Comparison of ENCODE assay signal across 18 cellular contexts in the genomic region with DNA sequence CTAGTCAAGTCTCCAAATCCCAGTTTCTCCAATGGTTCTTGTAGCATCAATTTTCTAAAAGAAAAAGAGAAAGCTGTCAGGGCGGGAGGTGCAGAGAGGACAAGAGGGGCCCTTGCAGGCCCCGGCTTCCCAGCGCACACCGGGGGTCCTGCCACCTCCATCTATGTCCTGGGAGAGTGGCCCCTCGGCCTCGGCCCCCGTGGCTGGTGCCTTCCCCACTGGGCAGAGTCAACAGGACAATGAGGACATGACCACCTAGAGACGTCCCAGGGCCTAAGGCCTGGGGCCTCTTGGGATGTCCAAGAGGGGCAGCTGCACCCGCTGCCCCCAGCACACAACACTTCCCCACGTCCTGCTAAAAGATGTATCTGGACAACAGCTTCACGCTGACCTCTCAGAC. TPM values are rescaled to one million over a fixed set of nuclear protein-coding genes. Genes with fewer than 3 reads are reported as not detected.
A peak's percentile ranks its signal among the peaks of the same experiment; 100 is the strongest.
DNase-seq lines count a peak whose midpoint lies in the region; ATAC-seq and TF ChIP-seq lines count a peak whose summit lies in the region.
"Had no signal": no experiment of that assay in that cellular context is flagged by ENCODE, and none has a peak within 500 bp of the region (broad histone marks: within the 10 kb centered on the region; RNA-seq: fewer than 3 reads in every experiment).

No MANE protein-coding gene starts in this region.

- CTCF ChIA-PET in OCI-LY7 (lab: Charles Lee; ENCODE audit: unreplicated experiment) = no interaction called here
- CTCF ChIA-PET in mammary epithelial cell (lab: Charles Lee; ENCODE audit: low non-redundant PET) = no interaction called here
- CTCF ChIA-PET in activated CD8-positive, alpha-beta memory T cell treated with anti-CD3 and anti-CD28 coated beads, Interleukin-2, amount 10 ng/mL, durations not matched to agents 7 days and 5 days (lab: Charles Lee) = interaction anchor here (0.9 kb wide), 1 partner anchor 25 kb away, joined by 3 read pairs; no protein-coding TSS in a partner anchor

- BruUV-seq in OCI-LY7 (replicated peaks; lab: Mats Ljungman, UMichigan) (no TSS peak), mammary epithelial cell (replicated peaks; lab: Mats Ljungman, UMichigan) (no TSS peak)

- H4K20me1 ChIP-seq in BLaER1 = peaks cover 73% of the 10 kb centered on the region
- peaks cover 7% of the 10 kb centered on the region for H4K20me1 ChIP-seq in OCI-LY7 (ENCODE audit: insufficient read depth, low read length)
- H4K20me1 ChIP-seq in mammary epithelial cell (ENCODE audit: insufficient read depth, low read length) = no peaks in the 10 kb centered on the region

- H2AFZ ChIP-seq in OCI-LY7 (ENCODE audit: low read length) (no peak overlapping the region), parathyroid adenoma (no peak overlapping the region), mammary epithelial cell (ENCODE audit: low read depth, low read length) (no peak overlapping the region)
- H2AFZ ChIP-seq: GM23338 had no signal

- peak overlapping the region; percentile 43 for H3K27ac Mint-ChIP-seq in glutamatergic neuron (ENCODE audit: unreplicated experiment)
- H3K27ac Mint-ChIP-seq in activated CD8-positive, alpha-beta memory T cell treated with anti-CD3 and anti-CD28 coated beads, Interleukin-2, amount 10 ng/mL, durations not matched to agents 7 days and 5 days = no peak overlapping the region
- H3K27ac Mint-ChIP-seq: CD4-positive, alpha-beta T cell; GM23338 had no signal

- dilution Hi-C loops in mammary epithelial cell (cut with HindIII; ENCODE audit: low sequenced_read_pairs) = no loop called here

- H3K27me3 ChIP-seq in BLaER1 (no peaks in the 10 kb centered on the region), parathyroid adenoma (ENCODE audit: control insufficient read depth, insufficient read depth, low read length) (no peaks in the 10 kb centered on the region), mammary epithelial cell (ENCODE audit: insufficient read depth, low read length) (no peaks in the 10 kb centered on the region)

- TF ChIP-seq CTCF in OCI-LY7 (conservative IDR thresholded peaks at IDR 0.05; ENCODE audit: low read length) (no peak), glutamatergic neuron (IDR thresholded peaks at IDR 0.05; ENCODE audit: partially characterized antibody, unreplicated experiment) (no peak), parathyroid adenoma (IDR thresholded peaks at IDR 0.05) (no peak), mammary epithelial cell (conservative IDR thresholded peaks at IDR 0.05 in 1 of 2, IDR thresholded peaks at IDR 0.05 in 1 of 2; ENCODE audit: extremely low read depth in 1 of 2, insufficient read depth in 1 of 2, low read depth in 1 of 2, low read length in 2 of 2) (no peak)

- H3K9me3 ChIP-seq in BLaER1 (no peaks in the 10 kb centered on the region), OCI-LY7 (ENCODE audit: low read length) (no peaks in the 10 kb centered on the region), parathyroid adenoma (ENCODE audit: control insufficient read depth, low read length) (no peaks in the 10 kb centered on the region), mammary epithelial cell (replicated peaks; ENCODE audit: insufficient read depth, low read length) (no peaks in the 10 kb centered on the region)

- H3K9ac ChIP-seq in BLaER1 = peak overlapping the region; percentile 44; the same call in 1 of the 2 replicates
- no peak overlapping the region for H3K9ac ChIP-seq in parathyroid adenoma
- H3K9ac ChIP-seq in mammary epithelial cell (ENCODE audit: insufficient read depth, low read length) = no peak overlapping the region

- H3K4me1 ChIP-seq in BLaER1 (peaks cover 98% of the 10 kb centered on the region), OCI-LY7 (ENCODE audit: insufficient read depth, low read length, poor library complexity, severe bottlenecking) (peaks cover 57% of the 10 kb centered on the region), parathyroid adenoma (peaks cover 40% of the 10 kb centered on the region), mammary epithelial cell (ENCODE audit: insufficient read depth, low read length) (no peaks in the 10 kb centered on the region)

- no peaks in the 10 kb centered on the region for H3K36me3 Mint-ChIP-seq in glutamatergic neuron (ENCODE audit: unreplicated experiment)
- H3K36me3 Mint-ChIP-seq in activated CD8-positive, alpha-beta memory T cell treated with anti-CD3 and anti-CD28 coated beads, Interleukin-2, amount 10 ng/mL, durations not matched to agents 7 days and 5 days = peaks cover 37% of the 10 kb centered on the region

- peaks cover 8% of the 10 kb centered on the region for H3K27me3 Mint-ChIP-seq in glutamatergic neuron (ENCODE audit: unreplicated experiment)
- H3K27me3 Mint-ChIP-seq in activated CD8-positive, alpha-beta memory T cell treated with anti-CD3 and anti-CD28 coated beads, Interleukin-2, amount 10 ng/mL, durations not matched to agents 7 days and 5 days = no peaks in the 10 kb centered on the region
- H3K27me3 Mint-ChIP-seq: CD4-positive, alpha-beta T cell had no signal

- DNase-seq in OCI-LY7 (ENCODE audit: low spot score) = no peak
- no peak for DNase-seq in glutamatergic neuron
- DNase-seq in mammary epithelial cell = no peak
- no peak for DNase-seq in activated CD8-positive, alpha-beta memory T cell treated with anti-CD3 and anti-CD28 coated beads, Interleukin-2, amount 10 ng/mL, durations not matched to agents 7 days and 5 days
- DNase-seq: 8988T; C1 segment of cervical spinal cord; CD4-positive, alpha-beta T cell; DMS153; DMS79; GDM1; HCEC 1CT had no signal

- H3K27ac ChIP-seq in BLaER1 = peak overlapping the region; percentile 66
- peak overlapping the region; percentile 8 for H3K27ac ChIP-seq in OCI-LY7 (ENCODE audit: low read depth, low read length, poor library complexity, severe bottlenecking)
- H3K27ac ChIP-seq in parathyroid adenoma = peak overlapping the region; percentile 99
- H3K27ac ChIP-seq in mammary epithelial cell (ENCODE audit: insufficient read depth, low read depth, low read length) = no peak overlapping the region

- no peak for ATAC-seq in activated CD8-positive, alpha-beta memory T cell treated with anti-CD3 and anti-CD28 coated beads, Interleukin-2, amount 10 ng/mL, durations not matched to agents 7 days and 5 days
- no peak for ATAC-seq in activated CD4-positive, CD25-positive, alpha-beta regulatory T cell treated with anti-CD3 and anti-CD28 coated beads, Interleukin-2, amount 50 U/mL, for 24 hours
- ATAC-seq: GM23338 had no signal

- H3K9me3 Mint-ChIP-seq in glutamatergic neuron (ENCODE audit: unreplicated experiment) = peaks cover 9% of the 10 kb centered on the region
- no peaks in the 10 kb centered on the region for H3K9me3 Mint-ChIP-seq in activated CD8-positive, alpha-beta memory T cell treated with anti-CD3 and anti-CD28 coated beads, Interleukin-2, amount 10 ng/mL, durations not matched to agents 7 days and 5 days (ENCODE audit: low read depth)
- H3K9me3 Mint-ChIP-seq: CD4-positive, alpha-beta T cell; GM23338 had no signal

- H3K79me2 ChIP-seq in OCI-LY7 (ENCODE audit: insufficient read depth, low read depth, low read length) (peaks cover 37% of the 10 kb centered on the region), parathyroid adenoma (peaks cover 16% of the 10 kb centered on the region), mammary epithelial cell (ENCODE audit: insufficient read depth, low read length) (peaks cover 59% of the 10 kb centered on the region)

- intact Hi-C loops in OCI-LY7 (cut with micrococcal nuclease; ENCODE audit: unreplicated experiment) (no loop called here), mammary epithelial cell (cut with micrococcal nuclease) (no loop called here)

- H3K36me3 ChIP-seq in BLaER1 (peaks cover 74% of the 10 kb centered on the region), OCI-LY7 (ENCODE audit: insufficient read depth, low read length) (peaks cover 72% of the 10 kb centered on the region), parathyroid adenoma (ENCODE audit: control insufficient read depth, insufficient read depth, low read length) (no peaks in the 10 kb centered on the region), mammary epithelial cell (ENCODE audit: insufficient read depth, low read length) (peaks cover 22% of the 10 kb centered on the region)

- 92% methylated on average over 11 of the region's 11 CpGs for WGBS in mammary epithelial cell (ENCODE audit: low coverage, missing lambda C conversion rate)

- H3K4me3 ChIP-seq in BLaER1 (no peak overlapping the region), OCI-LY7 (ENCODE audit: low read depth, low read length, poor library complexity, severe bottlenecking) (no peak overlapping the region), parathyroid adenoma (ENCODE audit: low read depth, low read length) (no peak overlapping the region), mammary epithelial cell (replicated peaks in 1 of 3; ENCODE audit: insufficient read depth in 1 of 3, low read depth in 2 of 3, low read length in 3 of 3) (no peak overlapping the region)
- H3K4me3 ChIP-seq: GM23338 had no signal

- H3K4me3 Mint-ChIP-seq in glutamatergic neuron (ENCODE audit: unreplicated experiment) = no peak overlapping the region
- no peak overlapping the region for H3K4me3 Mint-ChIP-seq in activated CD8-positive, alpha-beta memory T cell treated with anti-CD3 and anti-CD28 coated beads, Interleukin-2, amount 10 ng/mL, durations not matched to agents 7 days and 5 days
- H3K4me3 Mint-ChIP-seq: CD4-positive, alpha-beta T cell; GM23338 had no signal

- POLR2A ChIA-PET in OCI-LY7 (lab: Charles Lee) = no interaction called here

- H3K4me2 ChIP-seq in BLaER1 = peak overlapping the region; percentile 92
- H3K4me2 ChIP-seq in OCI-LY7 (ENCODE audit: low read length) = no peak overlapping the region
- no peak overlapping the region for H3K4me2 ChIP-seq in parathyroid adenoma (ENCODE audit: low read length)
- no peak overlapping the region for H3K4me2 ChIP-seq in mammary epithelial cell (ENCODE audit: insufficient read depth, low read depth, low read length)
- H3K4me2 ChIP-seq: GM23338 had no signal

- H3K4me1 Mint-ChIP-seq in glutamatergic neuron (ENCODE audit: low read depth, unreplicated experiment) = peaks cover 34% of the 10 kb centered on the region
- H3K4me1 Mint-ChIP-seq in activated CD8-positive, alpha-beta memory T cell treated with anti-CD3 and anti-CD28 coated beads, Interleukin-2, amount 10 ng/mL, durations not matched to agents 7 days and 5 days = peaks cover 34% of the 10 kb centered on the region

- no peaks in the 10 kb centered on the region for H3K9me2 ChIP-seq in OCI-LY7 (ENCODE audit: insufficient read depth, low read length)

- in situ Hi-C loops in mammary epithelial cell (cut with MboI; ENCODE audit: low sequenced_read_pairs in 2 of 2) = no loop called here

RNA-seq across cellular contexts. Expression of a gene that starts 5.9 kb away (rescaled TPM):
- total RNA-seq in OCI-LY7 (2014; rRNA removed; shearing (Covaris generic)) = 20.3 and 23.2 TPM in 2 replicates
- total RNA-seq in OCI-LY7 (2022) (43.1 and 45.7 TPM in 2 replicates), glutamatergic neuron (ENCODE audit: unreplicated experiment) (18.4 TPM), mammary epithelial cell (10 to 100 TPM; 11.2 to 15.9 TPM)
- 4.5 TPM for polyA plus RNA-seq in mammary epithelial cell
- 1.9 TPM for polyA minus RNA-seq in mammary epithelial cell
- 10 to 100 TPM; 18.7 to 18.9 TPM for total RNA-seq in activated CD8-positive, alpha-beta memory T cell treated with anti-CD3 and anti-CD28 coated beads, Interleukin-2, amount 10 ng/mL, durations not matched to agents 7 days and 5 days

RNA-seq across cellular contexts. Expression of a gene that starts 13.6 kb away (rescaled TPM):
- total RNA-seq in OCI-LY7 (2014; rRNA removed; shearing (Covaris generic)) = 0.31 TPM in 1 of 2 replicates, not detected in the other
- total RNA-seq in OCI-LY7 (2022) (1.3 and 1.5 TPM in 2 replicates), glutamatergic neuron (ENCODE audit: unreplicated experiment) (1.3 TPM), mammary epithelial cell (not detected)
- polyA plus RNA-seq in mammary epithelial cell = not detected
- not detected for polyA minus RNA-seq in mammary epithelial cell
- total RNA-seq in activated CD8-positive, alpha-beta memory T cell treated with anti-CD3 and anti-CD28 coated beads, Interleukin-2, amount 10 ng/mL, durations not matched to agents 7 days and 5 days = not detected
- total RNA-seq: A673; CD4-positive, alpha-beta T cell; Daoy; GM23338 had no signal
- polyA plus RNA-seq: AG04450, GM23338 had no signal

RNA-seq across cellular contexts. Expression of a gene that starts 14.9 kb away (rescaled TPM):
- 0.41 and 2.4 TPM in 2 replicates for total RNA-seq in OCI-LY7 (2014; rRNA removed; shearing (Covaris generic))
- 7.0 and 7.7 TPM in 2 replicates for total RNA-seq in OCI-LY7 (2022)
- total RNA-seq in glutamatergic neuron (ENCODE audit: unreplicated experiment) = 61.1 TPM
- 10 to 100 TPM; 11.0 to 21.4 TPM for total RNA-seq in mammary epithelial cell
- 9.3 TPM for polyA plus RNA-seq in mammary epithelial cell
- polyA minus RNA-seq in mammary epithelial cell = 31.4 TPM
- 10 to 100 TPM; 12.4 to 30.8 TPM for total RNA-seq in activated CD8-positive, alpha-beta memory T cell treated with anti-CD3 and anti-CD28 coated beads, Interleukin-2, amount 10 ng/mL, durations not matched to agents 7 days and 5 days
